In the genomic region with DNA sequence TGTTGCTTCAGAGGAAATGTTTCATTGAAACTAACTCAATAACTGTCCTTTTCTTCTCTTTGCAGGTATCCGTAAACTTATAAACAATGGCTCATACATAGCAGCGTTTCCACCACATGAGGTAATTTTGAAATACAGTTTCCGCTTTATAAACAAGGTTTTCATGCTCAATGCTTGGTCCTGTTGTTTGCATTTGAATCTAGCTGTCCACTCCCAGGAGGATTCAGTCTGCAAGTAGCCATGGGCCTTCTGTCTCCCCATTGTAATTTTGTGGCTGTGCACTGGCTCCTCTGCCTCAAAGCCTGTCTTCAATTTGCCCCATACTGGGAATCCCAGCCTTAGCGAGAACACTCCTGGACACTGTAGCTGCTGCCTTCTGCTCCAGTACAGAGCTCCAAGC, we compare ENCODE assay signal across 26 cellular contexts. TPM values are rescaled to one million over a fixed set of nuclear protein-coding genes. Genes with fewer than 3 reads are reported as not detected.
A peak's percentile ranks its signal among the peaks of the same experiment; 100 is the strongest.
DNase-seq lines count a peak whose midpoint lies in the region; ATAC-seq, FAIRE-seq and TF ChIP-seq lines count a peak whose summit lies in the region.
"Had no signal": no experiment of that assay in that cellular context is flagged by ENCODE, and none has a peak within 500 bp of the region (broad histone marks: within the 10 kb centered on the region; RNA-seq: fewer than 3 reads in every experiment).

No MANE protein-coding gene starts in this region.

- no peak for ATAC-seq in stimulated activated naive B cell treated with anti-CD40 and anti-IgM and Interleukin-4, amounts not matched to agents 10 μg/mL and 1 μg/mL and 100 μg/mL, for 72 hours (replicated peaks)
- no peak for ATAC-seq in HG02884 (IDR thresholded peaks at IDR 0.05; ENCODE audit: unreplicated experiment)
- ATAC-seq: GM12878, GM23338 had no signal

- H3K4me1 ChIP-seq in A673 (ENCODE audit: insufficient read depth, low read length, poor library complexity, severe bottlenecking) = no peaks in the 10 kb centered on the region
- no peaks in the 10 kb centered on the region for H3K4me1 ChIP-seq in H1 (replicated peaks in 1 of 4; ENCODE audit: control insufficient read depth in 3 of 4, insufficient read depth in 4 of 4, low read length in 3 of 4)
- H3K4me1 ChIP-seq in neuronal stem cell (ENCODE audit: control insufficient read depth in 2 of 2, insufficient read depth in 1 of 2, low read depth in 1 of 2, low read length in 2 of 2) = no peaks in the 10 kb centered on the region
- H3K4me1 ChIP-seq: BE2C; BLaER1 treated with 17β-estradiol and CSF1 and Interleukin-3, amounts not matched to agents 10 nM and 100 nM; HAP-1 had no signal

- WGBS in H1 (ENCODE audit: extremely low coverage in 1 of 2, insufficient coverage in 1 of 2, insufficient read length in 1 of 2, insufficient replicate concordance in 2 of 2, low coverage in 1 of 2, low lambda C conversion rate in 2 of 2, missing lambda C conversion rate in 1 of 2), 2 experiments = 87% methylated on average over 4 of the region's 4 CpGs; no CpG with 5 or more reads in 1 of the 2 experiments
- WGBS in neuronal stem cell (ENCODE audit: extremely low coverage in 2 of 2, insufficient read length in 2 of 2, insufficient replicate concordance in 1 of 2), 2 donors = no CpG with 5 or more reads among the region's 4 CpGs

- no peak overlapping the region for H4K5ac ChIP-seq in H1 (ENCODE audit: insufficient read length, low read depth, low read length)

- no peaks in the 10 kb centered on the region for H4K20me1 ChIP-seq in H1 (replicated peaks in 1 of 2; ENCODE audit: control insufficient read depth in 1 of 2, insufficient read depth in 2 of 2, low read length in 2 of 2)
- H4K20me1 ChIP-seq: BLaER1 treated with 17β-estradiol and CSF1 and Interleukin-3, amounts not matched to agents 10 nM and 100 nM had no signal

- intact Hi-C loops in A673 (cut with micrococcal nuclease; ENCODE audit: unreplicated experiment) = loop anchor here (1.0 kb wide), 1 partner anchor 14 kb away; no protein-coding TSS in a partner anchor

- H2BK15ac ChIP-seq in H1 (ENCODE audit: low read length) = no peak overlapping the region
- no peak overlapping the region for H2BK15ac ChIP-seq in neuronal stem cell (ENCODE audit: low read length)

- H4K91ac ChIP-seq in H1 (replicated peaks; ENCODE audit: insufficient read length, low read length) = no peak overlapping the region
- H4K91ac ChIP-seq in neuronal stem cell (ENCODE audit: low read depth, low read length, poor library complexity) = no peak overlapping the region

- H3K14ac ChIP-seq in H1 (ENCODE audit: insufficient read length) (no peak overlapping the region), neuronal stem cell (ENCODE audit: low read length) (no peak overlapping the region)

- CTCF ChIA-PET in A673 (lab: Charles Lee) (no interaction called here), H1 (lab: Charles Lee; ENCODE audit: partially characterized antibody) (no interaction called here)

- H3K18ac ChIP-seq in H1 (ENCODE audit: extremely low read depth, low read length) (no peak overlapping the region), neuronal stem cell (ENCODE audit: low read length) (no peak overlapping the region)

- H3K9ac ChIP-seq in H1 (replicated peaks in 1 of 4; ENCODE audit: extremely low read depth in 1 of 4, low read depth in 3 of 4, low read length in 3 of 4) (no peak overlapping the region; a peak in 1 of 7 replicates), neuronal stem cell (ENCODE audit: low read depth, low read length, poor library complexity) (no peak overlapping the region)
- H3K9ac ChIP-seq: BLaER1 treated with 17β-estradiol and CSF1 and Interleukin-3, amounts not matched to agents 10 nM and 100 nM had no signal

- no peaks in the 10 kb centered on the region for H3K79me1 ChIP-seq in H1 (ENCODE audit: low read depth, low read length)
- H3K79me1 ChIP-seq in neuronal stem cell (ENCODE audit: low read depth, low read length) = no peaks in the 10 kb centered on the region

- no peak for FAIRE-seq in H1 (lab: Jason Lieb, UNC)
- FAIRE-seq: A204.1, D721Med, G401.6, GM12878, H54 had no signal

- H3K23ac ChIP-seq in H1 (ENCODE audit: insufficient read length) (no peak overlapping the region), neuronal stem cell (ENCODE audit: low read depth, low read length, poor library complexity) (no peak overlapping the region)

- peak; percentile 11 for DNase-seq in A673 (ENCODE audit: low spot score)
- DNase-seq in SK-MEL-5 (ENCODE audit: low read depth, low spot score) = peak; percentile 91
- no peak for DNase-seq in H1 (ENCODE audit: low read depth in 1 of 2, low spot score in 2 of 2)
- DNase-seq in neuronal stem cell (ENCODE audit: low spot score) = no peak
- DNase-seq in progenitor cell of endocrine pancreas (ENCODE audit: low spot score, unreplicated experiment) = no peak
- no peak for DNase-seq in stimulated activated naive B cell treated with anti-CD40 and anti-IgM and Interleukin-4, amounts not matched to agents 10 μg/mL and 1 μg/mL and 100 μg/mL, for 72 hours
- DNase-seq: ACHN; AML-193; BE2C; CD4-positive, alpha-beta T cell; CD8-positive, alpha-beta memory T cell; DMS53; DMS79 treated with DMSO at 0.1 percent for 48 hours; HFFc6 had no signal

- H3K27ac Mint-ChIP-seq in progenitor cell of endocrine pancreas = no peak overlapping the region
- no peak overlapping the region for H3K27ac Mint-ChIP-seq in stimulated activated naive B cell treated with anti-CD40 and anti-IgM and Interleukin-4, amounts not matched to agents 10 μg/mL and 1 μg/mL and 100 μg/mL, for 72 hours
- H3K27ac Mint-ChIP-seq: CD14-positive monocyte; CD4-positive, alpha-beta T cell; CD8-positive, alpha-beta memory T cell; GM23338; HFFc6 had no signal

- H3K27me3 ChIP-seq in A673 (replicated peaks; ENCODE audit: insufficient read depth, low read depth, low read length, poor library complexity) (peaks cover 19% of the 10 kb centered on the region), H1 (replicated peaks in 1 of 4; ENCODE audit: control insufficient read depth in 3 of 4, extremely low read depth in 1 of 4, insufficient read depth in 3 of 4, low read length in 3 of 4) (no peaks in the 10 kb centered on the region), neuronal stem cell (ENCODE audit: control insufficient read depth in 3 of 3, insufficient read depth in 3 of 3, low read depth in 1 of 3, low read length in 3 of 3) (no peaks in the 10 kb centered on the region)
- H3K27me3 ChIP-seq: BE2C; BLaER1 treated with 17β-estradiol and CSF1 and Interleukin-3, amounts not matched to agents 10 nM and 100 nM had no signal

- H3K4me3 Mint-ChIP-seq in progenitor cell of endocrine pancreas (ENCODE audit: low read depth) = no peak overlapping the region
- H3K4me3 Mint-ChIP-seq in stimulated activated naive B cell treated with anti-CD40 and anti-IgM and Interleukin-4, amounts not matched to agents 10 μg/mL and 1 μg/mL and 100 μg/mL, for 72 hours = no peak overlapping the region
- H3K4me3 Mint-ChIP-seq: CD14-positive monocyte; CD4-positive, alpha-beta T cell; CD8-positive, alpha-beta memory T cell; GM23338; HFFc6 had no signal

- TF ChIP-seq RAD21 in H1 (IDR thresholded peaks at IDR 0.05 in 1 of 2, conservative IDR thresholded peaks at IDR 0.05 in 1 of 2; ENCODE audit: low read depth in 2 of 2, low read length in 2 of 2) = no peak

- H3K27me3 Mint-ChIP-seq in progenitor cell of endocrine pancreas = no peaks in the 10 kb centered on the region
- H3K27me3 Mint-ChIP-seq in stimulated activated naive B cell treated with anti-CD40 and anti-IgM and Interleukin-4, amounts not matched to agents 10 μg/mL and 1 μg/mL and 100 μg/mL, for 72 hours = no peaks in the 10 kb centered on the region
- H3K27me3 Mint-ChIP-seq: CD4-positive, alpha-beta T cell; CD8-positive, alpha-beta memory T cell had no signal

- H4K8ac ChIP-seq in H1 (ENCODE audit: extremely low read depth, insufficient read depth, low read length) (no peak overlapping the region), neuronal stem cell (ENCODE audit: low read depth, low read length) (no peak overlapping the region)

- H2BK5ac ChIP-seq in H1 (ENCODE audit: low read depth, low read length) = no peak overlapping the region
- H2BK5ac ChIP-seq in neuronal stem cell (ENCODE audit: low read length) = no peak overlapping the region

- no peak overlapping the region for H2BK120ac ChIP-seq in H1 (replicated peaks; ENCODE audit: low read depth, low read length)
- H2BK120ac ChIP-seq in neuronal stem cell (ENCODE audit: low read depth, low read length) = no peak overlapping the region

- no TSS peak for BruUV-seq in A673 (replicated peaks; lab: Mats Ljungman, UMichigan)

- no peak overlapping the region for H3K27ac ChIP-seq in A673 (ENCODE audit: low read depth, low read length, poor library complexity, severe bottlenecking)
- H3K27ac ChIP-seq in H1 (ENCODE audit: low read depth, low read length) = no peak overlapping the region
- H3K27ac ChIP-seq in neuronal stem cell (replicated peaks; ENCODE audit: low read length) = no peak overlapping the region
- H3K27ac ChIP-seq: 22Rv1; BLaER1 treated with 17β-estradiol and CSF1 and Interleukin-3, amounts not matched to agents 10 nM and 100 nM had no signal

- H2BK12ac ChIP-seq in H1 (ENCODE audit: low read depth, low read length) = no peak overlapping the region
- H2BK12ac ChIP-seq in neuronal stem cell (ENCODE audit: low read length) = no peak overlapping the region

- POLR2A ChIA-PET in A673 (lab: Charles Lee; ENCODE audit: low non-redundant PET) (no interaction called here), H1 (lab: Charles Lee; ENCODE audit: partially characterized antibody) (no interaction called here)

- H3K4me2 ChIP-seq in H1 (ENCODE audit: insufficient read depth in 1 of 2, low read depth in 2 of 2, low read length in 2 of 2) = no peak overlapping the region
- no peak overlapping the region for H3K4me2 ChIP-seq in neuronal stem cell (ENCODE audit: insufficient read depth, low read length, poor library complexity, severe bottlenecking)
- H3K4me2 ChIP-seq: BLaER1 treated with 17β-estradiol and CSF1 and Interleukin-3, amounts not matched to agents 10 nM and 100 nM; GM23338 had no signal

- H2BK20ac ChIP-seq in H1 (ENCODE audit: low read length) = no peak overlapping the region

- no peaks in the 10 kb centered on the region for H3K9me3 ChIP-seq in A673 (ENCODE audit: low read depth, low read length, poor library complexity, severe bottlenecking)
- no peaks in the 10 kb centered on the region for H3K9me3 ChIP-seq in H1 (ENCODE audit: insufficient read depth in 2 of 2, low read depth in 1 of 2, low read length in 1 of 2)
- no peaks in the 10 kb centered on the region for H3K9me3 ChIP-seq in neuronal stem cell (replicated peaks in 1 of 2; ENCODE audit: control insufficient read depth in 2 of 2, insufficient read depth in 1 of 2, low read depth in 1 of 2, low read length in 2 of 2)
- H3K9me3 ChIP-seq: BE2C; BLaER1 treated with 17β-estradiol and CSF1 and Interleukin-3, amounts not matched to agents 10 nM and 100 nM; HAP-1 had no signal

- H3K4me1 Mint-ChIP-seq in progenitor cell of endocrine pancreas (ENCODE audit: low read depth) = no peaks in the 10 kb centered on the region
- H3K4me1 Mint-ChIP-seq in stimulated activated naive B cell treated with anti-CD40 and anti-IgM and Interleukin-4, amounts not matched to agents 10 μg/mL and 1 μg/mL and 100 μg/mL, for 72 hours = no peaks in the 10 kb centered on the region
- H3K4me1 Mint-ChIP-seq: CD14-positive monocyte; CD8-positive, alpha-beta memory T cell; GM23338 had no signal

- H3K9me3 Mint-ChIP-seq in progenitor cell of endocrine pancreas (ENCODE audit: low read depth) = no peaks in the 10 kb centered on the region
- peaks cover 0 to 3% of the 10 kb centered on the region in 2 donors for H3K9me3 Mint-ChIP-seq in stimulated activated naive B cell treated with anti-CD40 and anti-IgM and Interleukin-4, amounts not matched to agents 10 μg/mL and 1 μg/mL and 100 μg/mL, for 72 hours
- H3K9me3 Mint-ChIP-seq: HFFc6 had no signal

- no peak overlapping the region for H3K4me3 ChIP-seq in A673 (ENCODE audit: low read depth, low read length, poor library complexity, severe bottlenecking)
- H3K4me3 ChIP-seq in H1 (ENCODE audit: extremely low read depth in 1 of 4, insufficient read depth in 2 of 4, low read depth in 3 of 4, low read length in 4 of 4) = no peak overlapping the region
- H3K4me3 ChIP-seq in neuronal stem cell (ENCODE audit: low read length in 2 of 2) = no peak overlapping the region
- H3K4me3 ChIP-seq: BLaER1 treated with 17β-estradiol and CSF1 and Interleukin-3, amounts not matched to agents 10 nM and 100 nM; GM12878; GM23338; HAP-1 had no signal

- TF ChIP-seq POLR2A in H1 (IDR thresholded peaks at IDR 0.05; ENCODE audit: control extremely low read depth in 1 of 2, low read depth in 2 of 2, low read length in 2 of 2) = no peak

- H3K56ac ChIP-seq in H1 (replicated peaks; ENCODE audit: insufficient read length, low read depth, low read length) = no peak overlapping the region

- no peaks in the 10 kb centered on the region for H3K23me2 ChIP-seq in H1 (ENCODE audit: low read depth, low read length)

- TF ChIP-seq EP300 in H1 (IDR thresholded peaks at IDR 0.05; ENCODE audit: borderline replicate concordance in 1 of 2, low read depth in 2 of 2, low read length in 2 of 2) = no peak

- H2AK5ac ChIP-seq in H1 (ENCODE audit: low read depth, low read length) (no peak overlapping the region), neuronal stem cell (ENCODE audit: low read depth, low read length) (no peak overlapping the region)

- in situ Hi-C loops in SK-MEL-5 (cut with HindIII; ENCODE audit: low pct_unique_long_range_greater_than_20kb, low sequenced_read_pairs) = no loop called here

- no peak for TF ChIP-seq CTCF in A673 (conservative IDR thresholded peaks at IDR 0.05; ENCODE audit: low read depth, low read length)
- no peak for TF ChIP-seq CTCF in H1 (IDR thresholded peaks at IDR 0.05; ENCODE audit: control extremely low read depth in 1 of 3, insufficient read depth in 1 of 3, low read depth in 1 of 3, low read length in 3 of 3)
- TF ChIP-seq CTCF in progenitor cell of endocrine pancreas (IDR thresholded peaks at IDR 0.05; ENCODE audit: unreplicated experiment) = no peak

- no peaks in the 10 kb centered on the region for H3K36me3 Mint-ChIP-seq in progenitor cell of endocrine pancreas (ENCODE audit: insufficient read depth)
- H3K36me3 Mint-ChIP-seq in stimulated activated naive B cell treated with anti-CD40 and anti-IgM and Interleukin-4, amounts not matched to agents 10 μg/mL and 1 μg/mL and 100 μg/mL, for 72 hours = no peaks in the 10 kb centered on the region
- H3K36me3 Mint-ChIP-seq: CD14-positive monocyte; CD8-positive, alpha-beta memory T cell had no signal

- no peaks in the 10 kb centered on the region for H3K79me2 ChIP-seq in H1 (ENCODE audit: control insufficient read depth in 1 of 2, insufficient read depth in 2 of 2, low read length in 2 of 2)

- H2AFZ ChIP-seq in H1 (ENCODE audit: low read length) = peak overlapping the region; percentile 56; the same call in 1 of the 2 replicates
- peak overlapping the region; percentile 47 for H2AFZ ChIP-seq in neuronal stem cell (ENCODE audit: low read length)
- H2AFZ ChIP-seq: GM23338 had no signal

- H3K4ac ChIP-seq in H1 (replicated peaks; ENCODE audit: insufficient read length, low read depth, low read length) (no peak overlapping the region), neuronal stem cell (ENCODE audit: low read length) (no peak overlapping the region)

- H3K36me3 ChIP-seq in A673 (ENCODE audit: insufficient read depth, low read length, poor library complexity, severe bottlenecking) (no peaks in the 10 kb centered on the region), H1 (ENCODE audit: control insufficient read depth in 2 of 4, insufficient read depth in 4 of 4, low read length in 3 of 4) (no peaks in the 10 kb centered on the region), neuronal stem cell (replicated peaks in 1 of 2; ENCODE audit: control insufficient read depth in 2 of 2, insufficient read depth in 2 of 2, low read length in 2 of 2) (no peaks in the 10 kb centered on the region)
- H3K36me3 ChIP-seq: BE2C; BLaER1 treated with 17β-estradiol and CSF1 and Interleukin-3, amounts not matched to agents 10 nM and 100 nM; HAP-1 had no signal

RNA-seq across cellular contexts. Expression of a gene that starts 34.7 kb away (rescaled TPM):
- total RNA-seq in A673 (2021) (not detected in 2 replicates), progenitor cell of endocrine pancreas (0.31 and 0.53 TPM in 2 replicates)
- 0.32 and 0.45 TPM in 2 replicates for total RNA-seq in SK-MEL-5 (2014; rRNA removed; shearing (Covaris generic))
- polyA plus RNA-seq in SK-MEL-5 (2015; cell fraction: cytosol; rRNA removed) = 0.73 and 0.89 TPM in 2 replicates
- polyA plus RNA-seq in SK-MEL-5 (2015; cell fraction: nucleus; rRNA removed) = 10.0 and 11.8 TPM in 2 replicates
- not detected in 2 replicates for total RNA-seq in H1 (2021; fragmentation: NEBNext Ultra II Directional; extraction: Animal tissue kit (Norgen Biotek cat#: 25700))
- not detected in 2 replicates for polyA plus RNA-seq in H1 (2011; rRNA removed)
- polyA plus RNA-seq in H1 (2011; cell fraction: cytosol; rRNA removed) = 0.05 TPM
- polyA plus RNA-seq in H1 (2011; cell fraction: nucleus; rRNA removed) = not detected
- not detected in 4 replicates for polyA plus RNA-seq in H1 (2012, experiment 1 of 2)
- not detected for polyA plus RNA-seq in H1 (2012, experiment 2 of 2)
- polyA plus RNA-seq in H1 (2013, experiment 1 of 2) = 0.06 TPM
- 0.13 TPM for polyA plus RNA-seq in H1 (2013, experiment 2 of 2)
- polyA minus RNA-seq in H1 (2011; rRNA and poly(A)+ RNA removed) = not detected in 2 replicates
- polyA minus RNA-seq in H1 (2011; cell fraction: cytosol; rRNA and poly(A)+ RNA removed) = not detected
- polyA minus RNA-seq in H1 (2011; cell fraction: nucleus; rRNA and poly(A)+ RNA removed) = not detected
- polyA plus RNA-seq in neuronal stem cell (2013, experiment 1 of 2) = 0.04 TPM
- polyA plus RNA-seq in neuronal stem cell (2013, experiment 2 of 2) = not detected
- total RNA-seq: CD4-positive, alpha-beta T cell; CD8-positive, alpha-beta memory T cell; Daoy; GM23338; HFFc6 had no signal
- polyA plus RNA-seq: CD14-positive monocyte; CD8-positive, alpha-beta memory T cell; GM23338 had no signal

Comparison
In these comparisons a context has a peak if more than half of its experiments do, and no peak if none do; other contexts are left out.
1. DNase-seq: peak in A673 (single experiment) and SK-MEL-5 (single experiment); none in H1 (0 of 2), neuronal stem cell (single experiment), progenitor cell of endocrine pancreas (single experiment) and stimulated activated naive B cell treated with anti-CD40 and anti-IgM and Interleukin-4, amounts not matched to agents 10 μg/mL and 1 μg/mL and 100 μg/mL, for 72 hours (single experiment).